In genomic region chr3:46661776-46662766, GRCh38 we compare ENCODE assay signal across 16 cellular contexts. TPM values are rescaled to one million over a fixed set of nuclear protein-coding genes. Genes with fewer than 3 reads are reported as not detected.
A peak's percentile ranks its signal among the peaks of the same experiment; 100 is the strongest.
DNase-seq lines count a peak whose midpoint lies in the region; ATAC-seq and TF ChIP-seq lines count a peak whose summit lies in the region.
"Had no signal": no experiment of that assay in that cellular context is flagged by ENCODE, and none has a peak within 500 bp of the region (broad histone marks: within the 10 kb centered on the region; RNA-seq: fewer than 3 reads in every experiment).

No MANE protein-coding gene starts in this region.

- no peaks in the 10 kb centered on the region for H4K20me1 ChIP-seq in DND-41 (ENCODE audit: insufficient read depth, low read length)

- H3K4me3 Mint-ChIP-seq in endothelial cell (ENCODE audit: unreplicated experiment) (peak overlapping the region; percentile 42), osteocyte (ENCODE audit: unreplicated experiment) (no peak overlapping the region)
- H3K4me3 Mint-ChIP-seq: activated naive CD8-positive, alpha-beta T cell treated with anti-CD3 and anti-CD28 coated beads, Interleukin-2, amount 50 U/mL, for 24 hours; stimulated activated naive CD8-positive, alpha-beta T cell treated with anti-CD3 and anti-CD28 coated beads, Interleukin-15, amount 100 ng/mL, for 72 hours had no signal

- H3K4me1 ChIP-seq in DND-41 (ENCODE audit: insufficient read depth, low read length), result no peaks in the 10 kb centered on the region
- H3K4me1 ChIP-seq in esophagus muscularis mucosa, result peaks cover 19 to 44% (median 25%) of the 10 kb centered on the region in 4 donors

- WGBS in esophagus muscularis mucosa, result 92% methylated on average over 15 of the region's 15 CpGs

- H3K9me3 Mint-ChIP-seq in endothelial cell (ENCODE audit: unreplicated experiment) (no peaks in the 10 kb centered on the region), osteocyte (ENCODE audit: unreplicated experiment) (no peaks in the 10 kb centered on the region)
- H3K9me3 Mint-ChIP-seq: activated naive CD8-positive, alpha-beta T cell treated with anti-CD3 and anti-CD28 coated beads, Interleukin-2, amount 50 U/mL, for 24 hours; stimulated activated naive CD8-positive, alpha-beta T cell treated with anti-CD3 and anti-CD28 coated beads, Interleukin-15, amount 100 ng/mL, for 72 hours had no signal

- H3K36me3 Mint-ChIP-seq in endothelial cell (ENCODE audit: low read depth, unreplicated experiment) (no peaks in the 10 kb centered on the region), osteocyte (ENCODE audit: unreplicated experiment) (no peaks in the 10 kb centered on the region)

- H3K27me3 ChIP-seq in DND-41 (ENCODE audit: insufficient read depth, low read length, poor library complexity), result no peaks in the 10 kb centered on the region
- H3K27me3 ChIP-seq in esophagus muscularis mucosa, result no peaks in the 10 kb centered on the region

- H3K4me1 Mint-ChIP-seq in endothelial cell (ENCODE audit: unreplicated experiment) (peaks cover 9% of the 10 kb centered on the region), osteocyte (ENCODE audit: unreplicated experiment) (peaks cover 56% of the 10 kb centered on the region)
- H3K4me1 Mint-ChIP-seq: activated naive CD8-positive, alpha-beta T cell treated with anti-CD3 and anti-CD28 coated beads, Interleukin-2, amount 50 U/mL, for 24 hours; stimulated activated naive CD8-positive, alpha-beta T cell treated with anti-CD3 and anti-CD28 coated beads, Interleukin-15, amount 100 ng/mL, for 72 hours had no signal

- H2AFZ ChIP-seq in DND-41 (ENCODE audit: low read depth, low read length), result no peak overlapping the region

- H3K27ac Mint-ChIP-seq in endothelial cell (ENCODE audit: unreplicated experiment) (no peak overlapping the region), osteocyte (ENCODE audit: unreplicated experiment) (no peak overlapping the region)
- H3K27ac Mint-ChIP-seq: activated naive CD8-positive, alpha-beta T cell treated with anti-CD3 and anti-CD28 coated beads, Interleukin-2, amount 50 U/mL, for 24 hours had no signal

- no peak overlapping the region for H3K9ac ChIP-seq in DND-41 (ENCODE audit: low read depth, low read length)

- H3K79me2 ChIP-seq in DND-41 (ENCODE audit: insufficient read depth, low read length), result no peaks in the 10 kb centered on the region

- DNase-seq in DND-41 (peak; percentile 1), NCI-H146 (lab: John Stamatoyannopoulos, UW) (peak; percentile 47), endothelial cell (ENCODE audit: low spot score) (peak; percentile 2), osteocyte (ENCODE audit: extremely low spot score, unreplicated experiment) (peak; percentile 27), esophagus muscularis mucosa (ENCODE audit: extremely low spot score) (no peak)
- DNase-seq: activated CD4-positive, alpha-beta T cell treated with anti-CD3 and anti-CD28 coated beads, Interleukin-2, amount 50 U/mL, for 1 hour; activated naive CD8-positive, alpha-beta T cell treated with anti-CD3 and anti-CD28 coated beads, Interleukin-2, amount 50 U/mL, for 24 hours; AML-193; SIG-M5; stimulated activated naive CD8-positive, alpha-beta T cell treated with anti-CD3 and anti-CD28 coated beads, Interleukin-15, amount 100 ng/mL, for 72 hours had no signal

- H3K4me3 ChIP-seq in DND-41 (ENCODE audit: low read depth in 1 of 2, low read length in 2 of 2), result no peak overlapping the region
- no peak overlapping the region for H3K4me3 ChIP-seq in esophagus muscularis mucosa
- H3K4me3 ChIP-seq: prostate gland had no signal

- TF ChIP-seq EP300 in esophagus muscularis mucosa (IDR thresholded peaks at IDR 0.05), result no peak

- TF ChIP-seq POLR2A in esophagus muscularis mucosa (IDR thresholded peaks at IDR 0.05; ENCODE audit: low read depth), result no peak

- intact Hi-C loops in esophagus muscularis mucosa (cut with DNase I), result no loop called here

- H3K36me3 ChIP-seq in DND-41 (ENCODE audit: insufficient read depth, low read length) (no peaks in the 10 kb centered on the region), esophagus muscularis mucosa (no peaks in the 10 kb centered on the region)
- H3K36me3 ChIP-seq: prostate gland had no signal

- no peak overlapping the region for H3K4me2 ChIP-seq in DND-41 (ENCODE audit: insufficient read depth, low read length)

- no peak overlapping the region for H3K27ac ChIP-seq in DND-41 (ENCODE audit: low read length)
- H3K27ac ChIP-seq in esophagus muscularis mucosa (replicated peaks in 1 of 4), result no peak overlapping the region
- H3K27ac ChIP-seq: epithelial cell of prostate, prostate gland had no signal

- H3K9me3 ChIP-seq in DND-41 (ENCODE audit: insufficient read depth, low read length, severe bottlenecking) (no peaks in the 10 kb centered on the region), esophagus muscularis mucosa (no peaks in the 10 kb centered on the region)
- H3K9me3 ChIP-seq: prostate gland had no signal

- TF ChIP-seq CTCF in DND-41 (IDR thresholded peaks at IDR 0.05; ENCODE audit: borderline replicate concordance, extremely low read depth, low read length, poor library complexity, severe bottlenecking) (no peak), endothelial cell (IDR thresholded peaks at IDR 0.05; ENCODE audit: unreplicated experiment) (no peak), osteocyte (IDR thresholded peaks at IDR 0.05) (no peak), esophagus muscularis mucosa (IDR thresholded peaks at IDR 0.05) (no peak)

- H3K27me3 Mint-ChIP-seq in endothelial cell (ENCODE audit: unreplicated experiment) (peaks cover 12% of the 10 kb centered on the region), osteocyte (ENCODE audit: unreplicated experiment) (peaks cover 4% of the 10 kb centered on the region)
- H3K27me3 Mint-ChIP-seq: activated naive CD8-positive, alpha-beta T cell treated with anti-CD3 and anti-CD28 coated beads, Interleukin-2, amount 50 U/mL, for 24 hours had no signal

- ATAC-seq in DND-41 (ENCODE audit: insufficient read depth, low read depth) (no peak), GM21526 (IDR thresholded peaks at IDR 0.05; ENCODE audit: low FRiP score, unreplicated experiment) (no peak), HG03460 (IDR thresholded peaks at IDR 0.05; ENCODE audit: unreplicated experiment) (no peak)
- ATAC-seq in activated CD4-positive, CD25-positive, alpha-beta regulatory T cell treated with anti-CD3 and anti-CD28 coated beads, Interleukin-2, amount 50 U/mL, for 24 hours, result no peak
- ATAC-seq: activated naive CD8-positive, alpha-beta T cell treated with anti-CD3 and anti-CD28 coated beads, Interleukin-2, amount 50 U/mL, for 24 hours; stimulated activated naive CD8-positive, alpha-beta T cell treated with anti-CD3 and anti-CD28 coated beads, Interleukin-15, amount 100 ng/mL, for 72 hours had no signal

RNA-seq across cellular contexts. Expression of gene ALS2CL, which starts 31.4 kb away (rescaled TPM):
- 5.6 TPM for total RNA-seq in endothelial cell (ENCODE audit: unreplicated experiment)
- 0.99 and 1.4 TPM in 2 replicates for total RNA-seq in osteocyte
- total RNA-seq in esophagus muscularis mucosa, result 10 to 100 TPM in 2 of 4 donors, 1 to 10 TPM in 2; 3.3 to 11.8 (median 10.8) TPM

RNA-seq across cellular contexts. Expression of gene TMIE, which starts 39.1 kb away (rescaled TPM):
- total RNA-seq in endothelial cell (ENCODE audit: unreplicated experiment) (0.23 TPM), osteocyte (not detected in 2 replicates), esophagus muscularis mucosa (1 to 10 TPM in 1 of 4 donors, under 1 TPM in 2, not detected in 1; 0.33 to 1.2 (median 0.69) TPM)

RNA-seq across cellular contexts. Expression of gene FAM240A, which starts 49.7 kb away (rescaled TPM):
- total RNA-seq in endothelial cell (ENCODE audit: unreplicated experiment) (not detected), osteocyte (not detected in 2 replicates), esophagus muscularis mucosa (not detected)
- total RNA-seq: kidney epithelial cell had no signal

RNA-seq across cellular contexts. Expression of gene PRSS50, which starts 55.6 kb away (rescaled TPM):
- total RNA-seq in endothelial cell (ENCODE audit: unreplicated experiment), result 0.38 TPM
- total RNA-seq in osteocyte, result not detected in 2 replicates
- under 1 TPM in 3 of 4 donors, not detected in 1; 0.32 to 0.46 (median 0.42) TPM for total RNA-seq in esophagus muscularis mucosa
